In genomic region chr2:147558620-147559019, GRCh38 we compare ENCODE assay signal across 1 cellular context.
TF ChIP-seq lines count a peak whose summit lies in the region.

No MANE protein-coding gene starts in this region.

TF ChIP-seq in HepG2, 621 proteins besides CTCF, POLR2A, EP300 and RAD21 (continued from another document):
- TF ChIP-seq ZNF18 (CRISPR knock-in tag; IDR thresholded peaks at IDR 0.05; ENCODE audit: insufficient replicate concordance) (no peak), KLF6 (CRISPR knock-in tag; IDR thresholded peaks at IDR 0.05) (no peak), AHR (CRISPR knock-in tag; IDR thresholded peaks at IDR 0.05) (no peak), MAFF (IDR thresholded peaks at IDR 0.05; ENCODE audit: low read depth, low read length) (peak; percentile 87), FLYWCH1 (CRISPR knock-in tag; IDR thresholded peaks at IDR 0.05) (no peak)
TF ChIP-seq in HepG2: peak in this region for 2.
